In the genomic region with DNA sequence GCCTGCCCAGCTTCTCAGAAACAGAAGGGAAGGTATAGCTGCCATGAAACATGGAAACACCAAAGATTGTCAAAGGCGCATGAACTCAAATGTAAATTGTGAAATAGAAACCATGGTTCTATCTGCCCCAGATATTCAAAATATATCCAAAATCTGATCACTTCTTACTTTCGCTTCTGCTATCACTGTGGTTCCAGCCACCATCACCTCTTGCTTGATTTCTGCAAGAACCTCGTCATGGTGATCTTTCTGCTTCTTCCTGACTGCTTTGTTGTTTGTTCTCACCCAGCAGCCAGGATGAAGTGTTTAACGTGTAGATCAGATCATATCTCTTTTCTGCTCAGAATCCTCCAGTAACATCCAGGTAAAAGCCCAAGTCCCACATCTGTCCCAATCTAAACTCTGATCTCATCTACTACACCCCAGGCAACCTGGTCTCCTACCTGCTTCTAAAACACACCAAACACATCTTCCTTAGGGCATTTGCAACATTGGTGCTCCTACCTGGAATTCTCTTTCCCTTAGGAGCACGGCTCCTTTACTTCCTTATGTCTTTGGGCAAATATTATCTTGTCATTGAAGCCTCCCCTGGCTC, we compare ENCODE assay signal across 19 cellular contexts. TPM values are rescaled to one million over a fixed set of nuclear protein-coding genes. Genes with fewer than 3 reads are reported as not detected.
DNase-seq lines count a peak whose midpoint lies in the region; ATAC-seq and FAIRE-seq lines count a peak whose summit lies in the region.
"Had no signal": no experiment of that assay in that cellular context is flagged by ENCODE, and none has a peak within 500 bp of the region (broad histone marks: within the 10 kb centered on the region; RNA-seq: fewer than 3 reads in every experiment).

No MANE protein-coding gene starts in this region.

- DNase-seq in GM18507 (ENCODE audit: extremely low spot score, insufficient read length, low read depth) (no peak), Karpas-422 (peak; percentile 74), memory B cell (ENCODE audit: low spot score in 2 of 2) (no peak), DMS114 treated with DMSO at 0.1 percent for 48 hours (lab: John Stamatoyannopoulos, UW; ENCODE audit: unreplicated experiment) (no peak), NCI-H2081 treated with DMSO at 0.1 percent for 48 hours (lab: John Stamatoyannopoulos, UW) (no peak)
- DNase-seq in effector CD8-positive, alpha-beta T cell (lab: John Stamatoyannopoulos, UW) = no peak
- DNase-seq: activated naive CD4-positive, alpha-beta T cell treated with anti-CD3 and anti-CD28 coated beads, Interleukin-2, amount 50 U/mL, for 16 hours; brain microvascular endothelial cell; esophagus squamous epithelium; glutamatergic neuron; NCI-H1417; pancreas; small intestine; T-helper 9 cell; transverse colon had no signal

- H3K79me2 ChIP-seq in Karpas-422 (ENCODE audit: low read length) = no peaks in the 10 kb centered on the region

- no peaks in the 10 kb centered on the region for H3K9me3 Mint-ChIP-seq in memory B cell

- peaks cover 16% of the 10 kb centered on the region for H3K4me1 Mint-ChIP-seq in memory B cell

- H3K9me3 ChIP-seq in Karpas-422 (ENCODE audit: low read length) = no peaks in the 10 kb centered on the region
- H3K9me3 ChIP-seq: esophagus squamous epithelium, HAP-1, pancreas, transverse colon had no signal

- H3K36me3 ChIP-seq in Karpas-422 (ENCODE audit: insufficient read depth, low read length) = no peaks in the 10 kb centered on the region
- H3K36me3 ChIP-seq: brain microvascular endothelial cell, esophagus squamous epithelium, HAP-1, pancreas, transverse colon had no signal

- no peaks in the 10 kb centered on the region for H4K20me1 ChIP-seq in Karpas-422 (ENCODE audit: insufficient read depth, low read depth, low read length)

- peak overlapping the region; percentile 17 for H3K27ac Mint-ChIP-seq in memory B cell

- no peaks in the 10 kb centered on the region for H3K36me3 Mint-ChIP-seq in memory B cell

- peak overlapping the region; percentile 71; the same call in 1 of the 2 replicates for H2AFZ ChIP-seq in Karpas-422 (ENCODE audit: low read length)

- H3K9ac ChIP-seq in Karpas-422 (ENCODE audit: low read length) = no peak overlapping the region

- FAIRE-seq in GM18507 (lab: Jason Lieb, UNC) = peak; percentile 42
- FAIRE-seq: K562, pancreas, small intestine had no signal

- peak; percentile 63 for ATAC-seq in GM21390 (IDR thresholded peaks at IDR 0.05; ENCODE audit: unreplicated experiment)
- ATAC-seq in memory B cell (ENCODE audit: low read depth) = peak; percentile 86
- no peak for ATAC-seq in HG02610 (IDR thresholded peaks at IDR 0.05; ENCODE audit: unreplicated experiment)
- ATAC-seq: K562, pancreas had no signal

- H3K4me3 ChIP-seq in Karpas-422 (ENCODE audit: low read length) = peak overlapping the region; percentile 16
- H3K4me3 ChIP-seq: esophagus squamous epithelium, HAP-1, K562, pancreas, transverse colon had no signal

- peak overlapping the region; percentile 44 for H3K4me2 ChIP-seq in Karpas-422 (ENCODE audit: low read depth, low read length, poor library complexity, severe bottlenecking)

- no peaks in the 10 kb centered on the region for H3K27me3 Mint-ChIP-seq in memory B cell

- peaks cover 14% of the 10 kb centered on the region for H3K4me1 ChIP-seq in Karpas-422 (ENCODE audit: low read length)
- H3K4me1 ChIP-seq: esophagus squamous epithelium, pancreas, transverse colon had no signal

- H3K27ac ChIP-seq in Karpas-422 (ENCODE audit: low read length) = no peak overlapping the region
- H3K27ac ChIP-seq: brain microvascular endothelial cell, esophagus squamous epithelium, pancreas, transverse colon had no signal

- H3K4me3 Mint-ChIP-seq in memory B cell = peak overlapping the region; percentile 57

- H3K27me3 ChIP-seq in Karpas-422 (ENCODE audit: low read length) = no peaks in the 10 kb centered on the region
- H3K27me3 ChIP-seq: brain microvascular endothelial cell, esophagus squamous epithelium, pancreas, transverse colon had no signal

- H3K9me2 ChIP-seq in Karpas-422 (replicated peaks; ENCODE audit: insufficient read depth, low read length) = no peaks in the 10 kb centered on the region

RNA-seq across cellular contexts. Expression of a gene that starts 10.5 kb away (rescaled TPM):
- 26.4 and 45.8 TPM in 2 replicates for total RNA-seq in Karpas-422 (2014; rRNA removed; shearing (Covaris generic); ENCODE audit: low replicate concordance)
